Comparison of ENCODE assay signal across 20 cellular contexts in the genomic region with DNA sequence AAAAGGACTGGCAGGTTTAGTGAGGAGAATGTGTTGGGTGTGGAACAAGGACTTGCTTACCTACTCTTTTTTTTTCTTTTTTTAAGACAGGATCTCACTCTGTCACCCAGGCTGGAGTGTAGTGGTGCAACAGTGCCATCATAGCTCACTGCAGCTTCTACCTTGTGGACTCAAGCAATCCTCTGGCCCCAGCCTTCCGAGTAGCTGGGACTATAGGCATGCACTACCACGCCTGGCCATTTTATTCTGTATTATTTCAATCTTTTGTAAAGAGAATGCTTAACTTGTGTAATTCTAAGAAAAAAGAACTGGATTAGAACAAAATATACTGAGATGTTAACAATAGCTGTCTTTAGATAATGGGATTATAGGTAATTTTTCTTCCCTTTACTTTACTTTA. TPM values are rescaled to one million over a fixed set of nuclear protein-coding genes. Genes with fewer than 3 reads are reported as not detected.
DNase-seq lines count a peak whose midpoint lies in the region; ATAC-seq, FAIRE-seq and TF ChIP-seq lines count a peak whose summit lies in the region.
"Had no signal": no experiment of that assay in that cellular context is flagged by ENCODE, and none has a peak within 500 bp of the region (broad histone marks: within the 10 kb centered on the region; RNA-seq: fewer than 3 reads in every experiment).

No MANE protein-coding gene starts in this region.

- H3K4me1 ChIP-seq in endodermal cell (ENCODE audit: control insufficient read depth, insufficient read depth, low read length): no peaks in the 10 kb centered on the region

- peaks cover 20% of the 10 kb centered on the region for H3K36me3 ChIP-seq in endodermal cell (ENCODE audit: control insufficient read depth, insufficient read depth, low read length)

- intact Hi-C loops in activated naive CD4-positive, alpha-beta T cell treated with anti-CD3 and anti-CD28 coated beads for 36 hours (cut with micrococcal nuclease): no loop called here

- DNase-seq in activated naive CD4-positive, alpha-beta T cell treated with anti-CD3 and anti-CD28 coated beads for 36 hours: no peak
- DNase-seq in M059J (ENCODE audit: low read depth) (peak; percentile 5), endodermal cell (peak; percentile 70), SIG-M5 (lab: John Stamatoyannopoulos, UW) (no peak), HTR-8/SVneo (ENCODE audit: insufficient read length, low spot score) (no peak)
- DNase-seq: DMS 273 treated with DMSO at 0.1 percent for 48 hours, NCI-H1105 treated with DMSO at 0.1 percent for 48 hours, NCI-H1694 treated with DMSO at 0.1 percent for 48 hours, NCI-H446 had no signal

- H3K27me3 Mint-ChIP-seq in activated naive CD4-positive, alpha-beta T cell treated with anti-CD3 and anti-CD28 coated beads, Interleukin-2, amount 50 U/mL, for 24 hours: peaks cover 3% of the 10 kb centered on the region
- peaks cover 2% of the 10 kb centered on the region for H3K27me3 Mint-ChIP-seq in activated naive CD4-positive, alpha-beta T cell treated with anti-CD3 and anti-CD28 coated beads for 36 hours (ENCODE audit: low read depth)
- H3K27me3 Mint-ChIP-seq in endodermal cell (ENCODE audit: insufficient read depth): no peaks in the 10 kb centered on the region

- no peaks in the 10 kb centered on the region for H3K9me3 Mint-ChIP-seq in activated naive CD4-positive, alpha-beta T cell treated with anti-CD3 and anti-CD28 coated beads, Interleukin-2, amount 50 U/mL, for 24 hours
- no peaks in the 10 kb centered on the region for H3K9me3 Mint-ChIP-seq in activated naive CD4-positive, alpha-beta T cell treated with anti-CD3 and anti-CD28 coated beads for 36 hours
- H3K9me3 Mint-ChIP-seq in endodermal cell: no peaks in the 10 kb centered on the region
- H3K9me3 Mint-ChIP-seq: IgD-negative memory B cell had no signal

- H3K4me3 Mint-ChIP-seq in activated naive CD4-positive, alpha-beta T cell treated with anti-CD3 and anti-CD28 coated beads, Interleukin-2, amount 50 U/mL, for 24 hours: no peak overlapping the region
- no peak overlapping the region for H3K4me3 Mint-ChIP-seq in activated naive CD4-positive, alpha-beta T cell treated with anti-CD3 and anti-CD28 coated beads for 36 hours
- H3K4me3 Mint-ChIP-seq in endodermal cell: peak overlapping the region; percentile 24
- H3K4me3 Mint-ChIP-seq: IgD-negative memory B cell had no signal

- peak overlapping the region; percentile 41 for H3K27ac Mint-ChIP-seq in activated naive CD4-positive, alpha-beta T cell treated with anti-CD3 and anti-CD28 coated beads, Interleukin-2, amount 50 U/mL, for 24 hours
- no peak overlapping the region for H3K27ac Mint-ChIP-seq in activated naive CD4-positive, alpha-beta T cell treated with anti-CD3 and anti-CD28 coated beads for 36 hours
- peak overlapping the region; percentile 53 for H3K27ac Mint-ChIP-seq in endodermal cell
- H3K27ac Mint-ChIP-seq: IgD-negative memory B cell had no signal

- WGBS in endodermal cell (ENCODE audit: insufficient coverage in 1 of 2, insufficient read length in 1 of 2), 2 experiments: 67% methylated on average over 2 of the region's 2 CpGs; no CpG with 5 or more reads in 1 of the 2 experiments

- TF ChIP-seq CTCF in endodermal cell (conservative IDR thresholded peaks at IDR 0.05): peak; percentile 35

- H3K36me3 Mint-ChIP-seq in activated naive CD4-positive, alpha-beta T cell treated with anti-CD3 and anti-CD28 coated beads, Interleukin-2, amount 50 U/mL, for 24 hours: no peaks in the 10 kb centered on the region
- H3K36me3 Mint-ChIP-seq in activated naive CD4-positive, alpha-beta T cell treated with anti-CD3 and anti-CD28 coated beads for 36 hours (ENCODE audit: low read depth): no peaks in the 10 kb centered on the region
- peaks cover 23% of the 10 kb centered on the region for H3K36me3 Mint-ChIP-seq in endodermal cell (ENCODE audit: low read depth)
- H3K36me3 Mint-ChIP-seq: IgD-negative memory B cell had no signal

- no peaks in the 10 kb centered on the region for H3K27me3 ChIP-seq in endodermal cell (ENCODE audit: control insufficient read depth, insufficient read depth, low read length, poor library complexity, severe bottlenecking)

- H3K9ac ChIP-seq in endodermal cell (ENCODE audit: extremely low read depth, low read length, poor library complexity, severe bottlenecking): no peak overlapping the region

- H3K4me1 Mint-ChIP-seq in activated naive CD4-positive, alpha-beta T cell treated with anti-CD3 and anti-CD28 coated beads, Interleukin-2, amount 50 U/mL, for 24 hours: no peaks in the 10 kb centered on the region
- H3K4me1 Mint-ChIP-seq in activated naive CD4-positive, alpha-beta T cell treated with anti-CD3 and anti-CD28 coated beads for 36 hours (ENCODE audit: low read depth): no peaks in the 10 kb centered on the region
- H3K4me1 Mint-ChIP-seq in endodermal cell: peaks cover 21% of the 10 kb centered on the region
- H3K4me1 Mint-ChIP-seq: IgD-negative memory B cell had no signal

- ATAC-seq in GM18498 (IDR thresholded peaks at IDR 0.05; ENCODE audit: unreplicated experiment) (no peak), GM19023 (IDR thresholded peaks at IDR 0.05; ENCODE audit: unreplicated experiment) (no peak)
- ATAC-seq: Panc1, Right ventricle myocardium inferior had no signal

- H3K27ac ChIP-seq in endodermal cell (ENCODE audit: low read depth, low read length): no peak overlapping the region
- H3K27ac ChIP-seq: C4-2B had no signal

- H3K4me3 ChIP-seq in endodermal cell (ENCODE audit: low read length): no peak overlapping the region

- no peak for FAIRE-seq in HTR-8/SVneo (lab: Jason Lieb, UNC)
- FAIRE-seq: GM19239 had no signal

- no peaks in the 10 kb centered on the region for H3K9me3 ChIP-seq in endodermal cell (ENCODE audit: control insufficient read depth, low read length)

- CTCF ChIA-PET in activated naive CD4-positive, alpha-beta T cell treated with anti-CD3 and anti-CD28 coated beads for 36 hours (lab: Charles Lee): interaction anchor here (0.6 kb wide), 2 partner anchors 56 to 744 kb away, joined by 4 read pairs; no protein-coding TSS in a partner anchor

RNA-seq across cellular contexts. Expression of gene VRTN, which starts 1.9 kb away (rescaled TPM):
- not detected for total RNA-seq in activated naive CD4-positive, alpha-beta T cell treated with anti-CD3 and anti-CD28 coated beads for 36 hours
- total RNA-seq in M059J (2014; rRNA removed; shearing (Covaris generic)): not detected in 2 replicates
- total RNA-seq in endodermal cell: 100 to 1,000 TPM in 1 of 2 donors, 10 to 100 TPM in 1; 61.8 to 108 TPM
- 17.8 TPM for polyA plus RNA-seq in endodermal cell (2013, experiment 1 of 2)
- polyA plus RNA-seq in endodermal cell (2013, experiment 2 of 2): 16.6 TPM
- total RNA-seq: A673; LHCN-M2; Right ventricle myocardium inferior; T-helper 1 cell treated with Interleukin-12 subunit alpha and Interleukin-12 subunit beta and Interleukin-4 antibody, amounts not matched to agents 30 ng/mL and 1 ng/mL, for 36 hours had no signal
- polyA plus RNA-seq: IgD-negative memory B cell had no signal

RNA-seq across cellular contexts. Expression of gene ABCD4, which starts 43.6 kb away (rescaled TPM):
- total RNA-seq in activated naive CD4-positive, alpha-beta T cell treated with anti-CD3 and anti-CD28 coated beads for 36 hours: 10 to 100 TPM; 41.4 to 43.9 TPM
- 18.2 and 27.1 TPM in 2 replicates for total RNA-seq in M059J (2014; rRNA removed; shearing (Covaris generic))
- total RNA-seq in endodermal cell: 100 to 1,000 TPM; 153 to 239 TPM
- 112 TPM for polyA plus RNA-seq in endodermal cell (2013, experiment 1 of 2)
- 100 TPM for polyA plus RNA-seq in endodermal cell (2013, experiment 2 of 2)

Comparison
In these comparisons a context has a peak if more than half of its experiments do, and no peak if none do; other contexts are left out.
1. DNase-seq: peak in M059J (single experiment) and endodermal cell (single experiment); none in activated naive CD4-positive, alpha-beta T cell treated with anti-CD3 and anti-CD28 coated beads for 36 hours (single experiment), SIG-M5 (single experiment) and HTR-8/SVneo (single experiment).
2. RNA of gene VRTN, which starts 1.9 kb away (total RNA-seq): 61.8 to 108 TPM in endodermal cell; not detected in activated naive CD4-positive, alpha-beta T cell treated with anti-CD3 and anti-CD28 coated beads for 36 hours and not detected in M059J; every median in the first group is over 10 times any median in the second.